Comparison of ENCODE assay signal across 8 cellular contexts in the genomic region with DNA sequence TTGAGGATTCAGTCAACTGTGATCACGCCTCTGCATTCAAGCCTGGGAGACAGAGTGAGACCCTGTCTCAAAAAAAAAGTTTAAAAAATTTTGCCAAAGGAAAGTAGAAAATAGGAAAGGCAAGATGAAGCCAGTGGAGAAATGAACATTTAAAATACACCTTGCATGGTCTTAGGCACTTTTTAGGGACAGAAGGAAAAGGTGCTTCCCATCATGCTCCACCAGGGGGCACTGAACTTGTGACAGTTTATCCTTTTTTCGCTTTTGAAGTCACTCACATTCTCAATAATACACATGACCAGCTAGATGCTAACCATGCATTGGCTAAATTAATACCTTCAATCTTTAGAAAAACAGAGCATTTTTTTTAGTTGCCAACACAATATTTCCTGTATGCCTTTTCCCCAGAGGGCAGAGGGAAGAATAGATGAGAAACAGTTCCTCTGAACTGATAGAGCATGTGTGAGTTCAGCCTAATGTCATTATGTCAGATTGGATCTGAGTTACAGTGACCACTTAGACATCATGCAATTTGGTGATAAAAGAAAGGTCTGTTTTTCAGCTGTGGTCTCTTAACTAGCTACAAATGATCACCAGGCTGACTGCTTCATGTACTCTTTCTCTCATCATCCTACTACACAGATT.
DNase-seq lines count a peak whose midpoint lies in the region; TF ChIP-seq lines count a peak whose summit lies in the region.

No MANE protein-coding gene starts in this region.

- H3K27me3 ChIP-seq in mesenchymal stem cell (ENCODE audit: control insufficient read depth in 1 of 2, insufficient read depth in 1 of 2, low read length in 2 of 2), result no peaks in the 10 kb centered on the region

- peaks cover 1% of the 10 kb centered on the region for H3K4me1 ChIP-seq in mesenchymal stem cell (ENCODE audit: control insufficient read depth, insufficient read depth, low read depth, low read length)

- no peak overlapping the region for H2BK12ac ChIP-seq in mesenchymal stem cell (ENCODE audit: low read length in 2 of 2)

- no peaks in the 10 kb centered on the region for H3K36me3 Mint-ChIP-seq in chondrocyte (ENCODE audit: low read depth)

- H3K4me3 ChIP-seq in LNCaP clone FGC (ENCODE audit: low read depth, low read length), result no peak overlapping the region
- H3K4me3 ChIP-seq in mesenchymal stem cell (ENCODE audit: insufficient read depth in 1 of 2, low read depth in 1 of 2, low read length in 2 of 2), result no peak overlapping the region

- H3K4me2 ChIP-seq in mesenchymal stem cell (ENCODE audit: low read length, poor library complexity, severe bottlenecking), result no peak overlapping the region

- no peak overlapping the region for H3K4me3 Mint-ChIP-seq in chondrocyte (ENCODE audit: unreplicated experiment)

- no peak overlapping the region for H2BK15ac ChIP-seq in mesenchymal stem cell (ENCODE audit: low read depth, poor library complexity, severe bottlenecking)

- no peak overlapping the region for H3K4ac ChIP-seq in mesenchymal stem cell (ENCODE audit: low read depth in 1 of 2, low read length in 2 of 2)

- H3K79me1 ChIP-seq in mesenchymal stem cell (replicated peaks; ENCODE audit: low read length, poor library complexity, severe bottlenecking), result no peaks in the 10 kb centered on the region

- 57% methylated on average over 2 of the region's 2 CpGs for WGBS in mesenchymal stem cell

- peaks cover 13% of the 10 kb centered on the region for H3K9me3 ChIP-seq in mesenchymal stem cell (ENCODE audit: control insufficient read depth, low read length)

- H3K9ac ChIP-seq in mesenchymal stem cell (ENCODE audit: low read length), result no peak overlapping the region

- peak; percentile 16 for DNase-seq in NK-92 treated with Interleukin-12 subunit alpha and Interleukin-12 subunit beta, amount 100 ng/mL, for 24 hours (lab: John Stamatoyannopoulos, UW)
- DNase-seq in NK-92 (lab: John Stamatoyannopoulos, UW; ENCODE audit: unreplicated experiment), result no peak
- no peak for DNase-seq in LNCaP clone FGC (ENCODE audit: low read depth)
- peak; percentile 18 for DNase-seq in UCSD-AML1 (lab: John Stamatoyannopoulos, UW; ENCODE audit: unreplicated experiment)
- DNase-seq in chondrocyte (ENCODE audit: low spot score), result no peak
- DNase-seq in mesenchymal stem cell, result peak; percentile 60
- DNase-seq in stimulated activated CD8-positive, alpha-beta memory T cell treated with anti-CD3 and anti-CD28 coated beads, Interleukin-7, amount 100 ng/mL, for 4 hours (ENCODE audit: low read depth in 2 of 2), result peak; percentile 27 to 29
- DNase-seq in posterior vena cava (ENCODE audit: low spot score), result no peak

- no peak overlapping the region for H3K27ac Mint-ChIP-seq in chondrocyte (ENCODE audit: unreplicated experiment)

- H3K14ac ChIP-seq in mesenchymal stem cell (ENCODE audit: low read length in 2 of 2), result no peak overlapping the region

- no peak overlapping the region for H4K8ac ChIP-seq in mesenchymal stem cell (ENCODE audit: low read length)

- H3K23ac ChIP-seq in mesenchymal stem cell (ENCODE audit: low read length in 2 of 2), result no peak overlapping the region

- TF ChIP-seq CTCF in LNCaP clone FGC (IDR thresholded peaks at IDR 0.05; ENCODE audit: control insufficient read depth, extremely low read depth, insufficient read depth) (peak; percentile 60), chondrocyte (IDR thresholded peaks at IDR 0.05) (peak; percentile 69)

- no peak overlapping the region for H3K27ac ChIP-seq in mesenchymal stem cell (ENCODE audit: low read length, poor library complexity, severe bottlenecking)

- no peak overlapping the region for H2AK5ac ChIP-seq in mesenchymal stem cell (ENCODE audit: low read length, severe bottlenecking)

- H2BK120ac ChIP-seq in mesenchymal stem cell (ENCODE audit: low read depth, low read length), result no peak overlapping the region

- no peaks in the 10 kb centered on the region for H3K27me3 Mint-ChIP-seq in chondrocyte (ENCODE audit: low read depth)

- no peaks in the 10 kb centered on the region for H3K4me1 Mint-ChIP-seq in chondrocyte (ENCODE audit: low read depth)

- intact Hi-C loops in posterior vena cava (cut with DNase I), result no loop called here

- no peak overlapping the region for H2BK5ac ChIP-seq in mesenchymal stem cell (ENCODE audit: low read depth, low read length, poor library complexity, severe bottlenecking)

- H3K36me3 ChIP-seq in mesenchymal stem cell (ENCODE audit: control insufficient read depth in 1 of 2, insufficient read depth in 2 of 2, low read depth in 1 of 2, low read length in 2 of 2), result no peaks in the 10 kb centered on the region

- H2AFZ ChIP-seq in mesenchymal stem cell (ENCODE audit: low read depth, low read length), result no peak overlapping the region

- peaks cover 13% of the 10 kb centered on the region for H3K9me3 Mint-ChIP-seq in chondrocyte (ENCODE audit: low read depth)

- no peak overlapping the region for H3K18ac ChIP-seq in mesenchymal stem cell (ENCODE audit: low read depth in 1 of 2, low read length in 2 of 2)

- H4K91ac ChIP-seq in mesenchymal stem cell (ENCODE audit: low read length), result no peak overlapping the region

Comparison
In these comparisons a context has a peak if more than half of its experiments do, and no peak if none do; other contexts are left out.
1. DNase-seq: peak in NK-92 treated with Interleukin-12 subunit alpha and Interleukin-12 subunit beta, amount 100 ng/mL, for 24 hours (single experiment), UCSD-AML1 (single experiment), mesenchymal stem cell (single experiment) and stimulated activated CD8-positive, alpha-beta memory T cell treated with anti-CD3 and anti-CD28 coated beads, Interleukin-7, amount 100 ng/mL, for 4 hours (2 of 2); none in NK-92 (single experiment), LNCaP clone FGC (single experiment), chondrocyte (single experiment) and posterior vena cava (single experiment).